In the genomic region with DNA sequence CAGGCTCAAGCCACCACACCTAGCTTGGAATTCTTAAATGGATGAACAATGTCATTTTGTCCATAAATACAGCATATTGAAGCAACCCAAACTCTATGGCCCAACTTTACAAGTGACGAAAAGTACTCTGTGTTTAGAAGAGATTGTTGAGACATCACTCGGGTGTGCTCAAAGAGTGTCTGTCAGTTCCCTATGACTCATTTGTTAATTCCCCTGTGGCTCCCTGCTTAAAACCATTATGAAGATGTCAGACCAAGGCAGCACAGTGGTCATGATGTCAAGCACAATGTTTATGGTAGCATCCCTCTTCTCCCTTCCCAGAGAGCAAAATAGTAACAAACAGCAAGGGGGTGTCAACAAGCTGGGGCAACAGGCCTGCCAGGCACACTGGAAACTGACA, we compare ENCODE assay signal across 1 cellular context.
TF ChIP-seq lines count a peak whose summit lies in the region.

No MANE protein-coding gene starts in this region.

TF ChIP-seq in IMR-90, 13 proteins besides CTCF, POLR2A, EP300 and RAD21:
- TF ChIP-seq MXI1 (IDR thresholded peaks at IDR 0.05; ENCODE audit: borderline replicate concordance, low read depth, low read length), result no peak
- no peak for TF ChIP-seq SMC3 (IDR thresholded peaks at IDR 0.05; ENCODE audit: low read depth, low read length)
- TF ChIP-seq CEBPB (IDR thresholded peaks at IDR 0.05; ENCODE audit: low read depth, low read length), result no peak
- no peak for TF ChIP-seq MAZ (IDR thresholded peaks at IDR 0.05; ENCODE audit: borderline replicate concordance, low read depth, low read length)
- TF ChIP-seq RFX5 (IDR thresholded peaks at IDR 0.05; ENCODE audit: low read depth, low read length), result no peak
- TF ChIP-seq, protein P1, sequence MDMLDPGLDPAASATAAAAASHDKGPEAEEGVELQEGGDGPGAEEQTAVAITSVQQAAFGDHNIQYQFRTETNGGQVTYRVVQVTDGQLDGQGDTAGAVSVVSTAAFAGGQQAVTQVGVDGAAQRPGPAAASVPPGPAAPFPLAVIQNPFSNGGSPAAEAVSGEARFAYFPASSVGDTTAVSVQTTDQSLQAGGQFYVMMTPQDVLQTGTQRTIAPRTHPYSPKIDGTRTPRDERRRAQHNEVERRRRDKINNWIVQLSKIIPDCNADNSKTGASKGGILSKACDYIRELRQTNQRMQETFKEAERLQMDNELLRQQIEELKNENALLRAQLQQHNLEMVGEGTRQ (IDR thresholded peaks at IDR 0.05; ENCODE audit: low read depth, low read length), result no peak
- TF ChIP-seq CHD1 (IDR thresholded peaks at IDR 0.05; ENCODE audit: low read depth, low read length), result no peak
- TF ChIP-seq MAFK (IDR thresholded peaks at IDR 0.05; ENCODE audit: low read depth, low read length), result no peak
- TF ChIP-seq ELK1 (IDR thresholded peaks at IDR 0.05; ENCODE audit: borderline replicate concordance, low read depth, low read length), result no peak
